11 cellular contexts compared by ENCODE assay signal in the genomic region with DNA sequence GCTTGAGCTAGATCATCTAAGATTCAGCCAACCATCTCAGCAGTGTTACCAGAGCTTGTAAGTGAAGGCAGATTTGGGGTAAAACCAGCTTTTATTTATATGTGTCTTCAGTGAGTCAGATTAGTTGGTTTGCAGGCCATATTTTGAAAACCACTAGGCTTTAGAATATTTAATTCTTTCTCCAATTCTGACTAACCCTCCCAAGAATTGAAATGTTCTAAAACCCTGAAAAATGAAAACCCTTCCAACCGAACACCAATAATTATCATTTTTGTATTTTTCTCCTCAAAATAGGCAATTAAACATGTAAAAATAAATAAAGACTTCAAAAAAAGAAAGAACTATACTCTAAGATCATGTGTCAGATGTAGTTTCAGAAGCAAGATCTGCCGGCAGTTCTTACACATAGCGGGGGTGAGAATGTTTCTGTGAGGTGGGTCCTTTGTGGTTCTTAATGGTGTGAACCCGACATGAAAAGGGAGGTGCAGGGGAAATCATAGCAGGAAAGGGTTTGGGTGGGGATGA. TPM values are rescaled to one million over a fixed set of nuclear protein-coding genes. Genes with fewer than 3 reads are reported as not detected.
DNase-seq lines count a peak whose midpoint lies in the region; ATAC-seq, FAIRE-seq and TF ChIP-seq lines count a peak whose summit lies in the region.
"Had no signal": no experiment of that assay in that cellular context is flagged by ENCODE, and none has a peak within 500 bp of the region (broad histone marks: within the 10 kb centered on the region; RNA-seq: fewer than 3 reads in every experiment).

No MANE protein-coding gene starts in this region.

- FAIRE-seq in GM12891 (lab: Jason Lieb, UNC) = peak; percentile 81

- 0 out of 2 replicates have a peak, but pooled peaks have one; percentile 5 for TF ChIP-seq POLR2A in GM12891 (IDR thresholded peaks at IDR 0.05; ENCODE audit: low read depth, low read length)

- H3K4me1 Mint-ChIP-seq in central memory CD8-positive, alpha-beta T cell = peaks cover 89% of the 10 kb centered on the region

- DNase-seq in GM12891 (ENCODE audit: insufficient read length, low spot score) (no peak), DMS79 treated with DMSO at 0.1 percent for 48 hours (lab: John Stamatoyannopoulos, UW) (no peak), NCI-H82 treated with DMSO at 0.1 percent for 48 hours (lab: John Stamatoyannopoulos, UW; ENCODE audit: unreplicated experiment) (no peak)
- peak in 1 of 2 donors; percentile 57 for DNase-seq in central memory CD8-positive, alpha-beta T cell (ENCODE audit: low spot score in 2 of 2)
- DNase-seq in activated effector memory CD4-positive, alpha-beta T cell treated with anti-CD3 and anti-CD28 coated beads, Interleukin-2, amount 50 U/mL, for 16 hours = no peak
- DNase-seq: amygdala, NCI-H1436, right lobe of liver had no signal

- ATAC-seq in GM18909 (IDR thresholded peaks at IDR 0.05; ENCODE audit: poor library complexity, unreplicated experiment) (peak; percentile 39), HG03460 (IDR thresholded peaks at IDR 0.05; ENCODE audit: unreplicated experiment) (peak; percentile 45), GM19452 (IDR thresholded peaks at IDR 0.05; ENCODE audit: unreplicated experiment) (no peak)
- peak; percentile 89 for ATAC-seq in central memory CD8-positive, alpha-beta T cell (replicated peaks; ENCODE audit: extremely low read depth, poor library complexity, severe bottlenecking)

- H3K9me3 Mint-ChIP-seq in central memory CD8-positive, alpha-beta T cell = no peaks in the 10 kb centered on the region

- peaks cover 57% of the 10 kb centered on the region for H3K36me3 Mint-ChIP-seq in central memory CD8-positive, alpha-beta T cell (ENCODE audit: insufficient read depth)

- peak overlapping the region; percentile 72 for H3K4me3 Mint-ChIP-seq in central memory CD8-positive, alpha-beta T cell

- no peaks in the 10 kb centered on the region for H3K27me3 Mint-ChIP-seq in central memory CD8-positive, alpha-beta T cell

- H3K27ac Mint-ChIP-seq in central memory CD8-positive, alpha-beta T cell (ENCODE audit: low read depth) = peak overlapping the region; percentile 90

TF ChIP-seq in GM12891, 5 proteins besides CTCF, POLR2A, EP300 and RAD21:
- TF ChIP-seq PAX5 (IDR thresholded peaks at IDR 0.05; ENCODE audit: insufficient read depth, low read length, severe bottlenecking) (no peak), SPI1 (IDR thresholded peaks at IDR 0.05; ENCODE audit: low read depth, low read length) (no peak), POU2F2 (IDR thresholded peaks at IDR 0.05; ENCODE audit: low read depth, low read length) (no peak), POLR2AphosphoS5 (IDR thresholded peaks at IDR 0.05; ENCODE audit: low read depth, low read length) (no peak), TAF1 (IDR thresholded peaks at IDR 0.05; ENCODE audit: low read depth, low read length) (no peak)
TF ChIP-seq in GM12891: peak in this region for 0.

RNA-seq across cellular contexts. Expression of a gene that starts 14.2 kb away (rescaled TPM):
- 207 TPM for polyA plus RNA-seq in GM12891 (2012; ENCODE audit: low read depth, missing spikeins)

RNA-seq across cellular contexts. Expression of a gene that starts 59.5 kb away (rescaled TPM):
- polyA plus RNA-seq in GM12891 (2012; ENCODE audit: low read depth, missing spikeins) = not detected
